18 cellular contexts compared by ENCODE assay signal in the genomic region with DNA sequence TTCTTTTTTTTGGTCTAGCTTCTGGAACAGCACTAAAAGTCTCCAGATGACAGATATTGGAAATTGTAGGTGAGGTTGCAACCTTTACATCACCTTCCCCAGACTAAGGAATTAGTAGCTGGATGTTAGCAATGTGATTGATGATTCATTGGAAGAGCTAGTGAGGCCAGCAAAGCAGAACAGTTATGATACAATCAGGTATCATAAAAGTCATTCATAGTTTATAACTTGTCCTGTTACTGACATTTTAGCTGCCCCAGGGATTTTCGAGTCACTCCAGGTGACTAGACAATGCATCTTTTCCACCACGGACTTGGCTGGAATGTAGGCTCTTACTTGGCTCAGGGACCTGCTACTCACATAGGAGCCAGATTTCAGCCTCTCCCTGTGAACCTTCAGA. TPM values are rescaled to one million over a fixed set of nuclear protein-coding genes. Genes with fewer than 3 reads are reported as not detected.
DNase-seq lines count a peak whose midpoint lies in the region; ATAC-seq, FAIRE-seq and TF ChIP-seq lines count a peak whose summit lies in the region.
"Had no signal": no experiment of that assay in that cellular context is flagged by ENCODE, and none has a peak within 500 bp of the region (broad histone marks: within the 10 kb centered on the region; RNA-seq: fewer than 3 reads in every experiment).

No MANE protein-coding gene starts in this region.

- no peak overlapping the region for H3K4me2 ChIP-seq in PC-3 (ENCODE audit: low read length)
- H3K4me2 ChIP-seq in mesenchymal stem cell (ENCODE audit: low read length, poor library complexity, severe bottlenecking): no peak overlapping the region

- H3K27ac ChIP-seq in PC-3 (ENCODE audit: low read length) (no peak overlapping the region), mesenchymal stem cell (ENCODE audit: low read length, poor library complexity, severe bottlenecking) (no peak overlapping the region)
- H3K27ac ChIP-seq: GM23248 had no signal

- H3K79me2 ChIP-seq in PC-3 (ENCODE audit: low read length): no peaks in the 10 kb centered on the region

- H2AFZ ChIP-seq in PC-3 (ENCODE audit: low read length) (no peak overlapping the region), mesenchymal stem cell (ENCODE audit: low read depth, low read length) (no peak overlapping the region)
- H2AFZ ChIP-seq: GM23248 had no signal

- 92% methylated on average over 2 of the region's 2 CpGs for WGBS in mesenchymal stem cell

- TF ChIP-seq CTCF in PC-3 (conservative IDR thresholded peaks at IDR 0.05; ENCODE audit: low read depth, low read length): no peak
- TF ChIP-seq CTCF in bronchial epithelial cell (IDR thresholded peaks at IDR 0.05; ENCODE audit: insufficient read depth, low read length, severe bottlenecking): no peak
- TF ChIP-seq CTCF in nephron progenitor cell (IDR thresholded peaks at IDR 0.05): no peak

- H3K4me3 ChIP-seq in PC-3 (ENCODE audit: low read length) (no peak overlapping the region), bronchial epithelial cell (ENCODE audit: low read depth, low read length) (no peak overlapping the region), mesenchymal stem cell (ENCODE audit: insufficient read depth in 1 of 2, low read depth in 1 of 2, low read length in 2 of 2) (no peak overlapping the region)
- H3K4me3 ChIP-seq: GM23248 had no signal

- no peak overlapping the region for H3K9ac ChIP-seq in PC-3 (ENCODE audit: low read length)
- no peak overlapping the region for H3K9ac ChIP-seq in mesenchymal stem cell (ENCODE audit: low read length)
- H3K9ac ChIP-seq: GM23248 had no signal

- no TSS peak for BruUV-seq in PC-3 (replicated peaks; lab: Mats Ljungman, UMichigan)

- H3K14ac ChIP-seq in mesenchymal stem cell (ENCODE audit: low read length in 2 of 2): no peak overlapping the region

- peak overlapping the region; percentile 29 for H3K27ac Mint-ChIP-seq in nephron progenitor cell
- H3K27ac Mint-ChIP-seq: CD4-positive, alpha-beta memory T cell; HFFc6 had no signal

- no peaks in the 10 kb centered on the region for H3F3A ChIP-seq in PC-3 (ENCODE audit: low read length, unreplicated experiment)

- H3K4ac ChIP-seq in mesenchymal stem cell (ENCODE audit: low read depth in 1 of 2, low read length in 2 of 2): no peak overlapping the region

- DNase-seq in PC-3 (peak; percentile 45), bronchial epithelial cell (ENCODE audit: low read depth) (peak; percentile 29), kidney tubule cell (ENCODE audit: low spot score) (peak; percentile 53), nephron progenitor cell (no peak), COLO668 (lab: John Stamatoyannopoulos, UW; ENCODE audit: unreplicated experiment) (no peak), mesenchymal stem cell (no peak)
- DNase-seq: C1 segment of cervical spinal cord; Caco-2; CD4-positive, alpha-beta memory T cell; DMS153; DND-41; GM23248; H9; HFFc6 had no signal

- H4K20me1 ChIP-seq in PC-3 (ENCODE audit: low read length): no peaks in the 10 kb centered on the region

- no peaks in the 10 kb centered on the region for H3K79me1 ChIP-seq in mesenchymal stem cell (replicated peaks; ENCODE audit: low read length, poor library complexity, severe bottlenecking)

- peaks cover 9% of the 10 kb centered on the region for H3K4me1 Mint-ChIP-seq in nephron progenitor cell
- H3K4me1 Mint-ChIP-seq: CD4-positive, alpha-beta memory T cell had no signal

- intact Hi-C loops in PC-3 (cut with micrococcal nuclease): no loop called here

- H3K23ac ChIP-seq in mesenchymal stem cell (ENCODE audit: low read length in 2 of 2): peak overlapping the region in 1 of 2 experiments; percentile 11

- POLR2A ChIA-PET in PC-3 (lab: Charles Lee; ENCODE audit: unreplicated experiment): no interaction called here

- H2BK120ac ChIP-seq in mesenchymal stem cell (ENCODE audit: low read depth, low read length): no peak overlapping the region

- H3K9me3 ChIP-seq in PC-3 (ENCODE audit: low read length): 0 out of 2 replicates have a peak, but pooled peaks cover 3% of the 10 kb centered on the region
- H3K9me3 ChIP-seq in mesenchymal stem cell (ENCODE audit: control insufficient read depth, low read length): no peaks in the 10 kb centered on the region
- H3K9me3 ChIP-seq: Caco-2 had no signal

- H4K8ac ChIP-seq in mesenchymal stem cell (ENCODE audit: low read length): no peak overlapping the region

- CTCF ChIA-PET in PC-3 (lab: Charles Lee): no interaction called here

- H2BK15ac ChIP-seq in mesenchymal stem cell (ENCODE audit: low read depth, poor library complexity, severe bottlenecking): no peak overlapping the region

- H2AK5ac ChIP-seq in mesenchymal stem cell (ENCODE audit: low read length, severe bottlenecking): no peak overlapping the region

- H3K27me3 ChIP-seq in PC-3 (ENCODE audit: low read length) (no peaks in the 10 kb centered on the region), bronchial epithelial cell (ENCODE audit: control insufficient read depth, insufficient read depth, low read length) (no peaks in the 10 kb centered on the region), mesenchymal stem cell (ENCODE audit: control insufficient read depth in 1 of 2, insufficient read depth in 1 of 2, low read length in 2 of 2) (no peaks in the 10 kb centered on the region)

- H3K36me3 ChIP-seq in PC-3 (ENCODE audit: low read depth, low read length): no peaks in the 10 kb centered on the region
- no peaks in the 10 kb centered on the region for H3K36me3 ChIP-seq in bronchial epithelial cell (ENCODE audit: control insufficient read depth, insufficient read depth, low read length)
- H3K36me3 ChIP-seq in mesenchymal stem cell (ENCODE audit: control insufficient read depth in 1 of 2, insufficient read depth in 2 of 2, low read depth in 1 of 2, low read length in 2 of 2): no peaks in the 10 kb centered on the region

- H2BK12ac ChIP-seq in mesenchymal stem cell (ENCODE audit: low read length in 2 of 2): no peak overlapping the region

- H3K36me3 Mint-ChIP-seq in nephron progenitor cell (ENCODE audit: low read depth): peaks cover 16% of the 10 kb centered on the region

- H4K91ac ChIP-seq in mesenchymal stem cell (ENCODE audit: low read length): no peak overlapping the region

- H3K27me3 Mint-ChIP-seq in nephron progenitor cell (ENCODE audit: low read depth, poor library complexity): peaks cover 8% of the 10 kb centered on the region

- no peaks in the 10 kb centered on the region for H3K4me1 ChIP-seq in PC-3 (ENCODE audit: insufficient read depth, low read length)
- no peaks in the 10 kb centered on the region for H3K4me1 ChIP-seq in mesenchymal stem cell (ENCODE audit: control insufficient read depth, insufficient read depth, low read depth, low read length)

- H2BK5ac ChIP-seq in mesenchymal stem cell (ENCODE audit: low read depth, low read length, poor library complexity, severe bottlenecking): no peak overlapping the region

- no peak for FAIRE-seq in bronchial epithelial cell (lab: Jason Lieb, UNC)
- FAIRE-seq: G401.6, GM12892, H1 had no signal

- ATAC-seq in PC-3: no peak
- no peak for ATAC-seq in HG02798 (IDR thresholded peaks at IDR 0.05; ENCODE audit: poor library complexity, unreplicated experiment)

- H3K4me3 Mint-ChIP-seq in nephron progenitor cell: no peak overlapping the region
- H3K4me3 Mint-ChIP-seq: CD4-positive, alpha-beta memory T cell; H9; HFFc6 had no signal

- H3K9me3 Mint-ChIP-seq in nephron progenitor cell: peaks cover 30% of the 10 kb centered on the region

- H3K18ac ChIP-seq in mesenchymal stem cell (ENCODE audit: low read depth in 1 of 2, low read length in 2 of 2): no peak overlapping the region

- no peaks in the 10 kb centered on the region for H3K9me2 ChIP-seq in PC-3 (replicated peaks; ENCODE audit: low read length)

RNA-seq across cellular contexts. Expression of a gene that starts 15.9 kb away (rescaled TPM):
- 14.3 and 16.1 TPM in 2 replicates for total RNA-seq in PC-3 (2014; rRNA removed)
- total RNA-seq in bronchial epithelial cell: 1.1 and 1.2 TPM in 2 replicates
- polyA plus RNA-seq in mesenchymal stem cell (2013, experiment 1 of 2): 35.0 TPM
- polyA plus RNA-seq in mesenchymal stem cell (2013, experiment 2 of 2): 36.7 TPM

Comparison
In these comparisons a context has a peak if more than half of its experiments do, and no peak if none do; other contexts are left out.
1. DNase-seq: peak in PC-3 (single experiment), bronchial epithelial cell (single experiment) and kidney tubule cell (single experiment); none in nephron progenitor cell (single experiment), COLO668 (single experiment) and mesenchymal stem cell (single experiment).